ENCODE assay signal across 18 cellular contexts in genomic region chrX:46863072-46863471, GRCh38. TPM values are rescaled to one million over a fixed set of nuclear protein-coding genes. Genes with fewer than 3 reads are reported as not detected.
DNase-seq lines count a peak whose midpoint lies in the region; ATAC-seq and TF ChIP-seq lines count a peak whose summit lies in the region.
"Had no signal": no experiment of that assay in that cellular context is flagged by ENCODE, and none has a peak within 500 bp of the region (broad histone marks: within the 10 kb centered on the region; RNA-seq: fewer than 3 reads in every experiment).

No MANE protein-coding gene starts in this region.

- no peak overlapping the region for H3K4me3 ChIP-seq in GM23338
- H3K4me3 ChIP-seq: BLaER1, SJCRH30 had no signal

- intact Hi-C loops in activated B cell treated with CpG ODN at 0.5 μM for 24 hours (cut with micrococcal nuclease) = no loop called here

- peak; percentile 11 for DNase-seq in NCI-H510A treated with DMSO at 0.1 percent for 48 hours (lab: John Stamatoyannopoulos, UW)
- DNase-seq in NCI-H510A (lab: John Stamatoyannopoulos, UW) = no peak
- no peak for DNase-seq in GM23338 (ENCODE audit: low spot score)
- DNase-seq in activated B cell treated with CpG ODN at 0.5 μM for 24 hours = no peak
- no peak for DNase-seq in chondrocyte (ENCODE audit: low spot score)
- DNase-seq in GM19240 (ENCODE audit: insufficient read length, low spot score) = no peak
- no peak for DNase-seq in stimulated activated CD4-positive, alpha-beta T cell treated with anti-CD3 and anti-CD28 coated beads, Interleukin-2, amount 100 ng/mL, for 48 hours
- DNase-seq: 8988T; CD4-positive, CD25-positive, alpha-beta regulatory T cell; MM.1S; NCI-H2029 treated with DMSO at 0.1 percent for 48 hours; NCI-H446 treated with DMSO at 0.1 percent for 48 hours; NCI-H69; SJCRH30 had no signal

- no peaks in the 10 kb centered on the region for H4K20me1 ChIP-seq in GM23338 (replicated peaks; ENCODE audit: insufficient read depth)

- H3K36me3 Mint-ChIP-seq in GM23338 (ENCODE audit: low read depth) (peaks cover 8% of the 10 kb centered on the region; the same call in 2 of the 3 replicates), activated B cell treated with CpG ODN at 0.5 μM for 24 hours (ENCODE audit: low read depth) (peaks cover 46% of the 10 kb centered on the region), chondrocyte (ENCODE audit: low read depth) (peaks cover 6% of the 10 kb centered on the region)

- H3K4me3 Mint-ChIP-seq in GM23338 = no peak overlapping the region
- H3K4me3 Mint-ChIP-seq in activated B cell treated with CpG ODN at 0.5 μM for 24 hours = no peak overlapping the region
- no peak overlapping the region for H3K4me3 Mint-ChIP-seq in chondrocyte (ENCODE audit: unreplicated experiment)
- H3K4me3 Mint-ChIP-seq: CD4-positive, CD25-positive, alpha-beta regulatory T cell had no signal

- no peak for ATAC-seq in GM23338
- ATAC-seq in activated B cell treated with CpG ODN at 0.5 μM for 24 hours (ENCODE audit: low read depth) = no peak
- no peak for ATAC-seq in HG03460 (IDR thresholded peaks at IDR 0.05; ENCODE audit: unreplicated experiment)
- ATAC-seq: HCT116 had no signal

- H3K4me1 ChIP-seq in GM23338 (ENCODE audit: insufficient read depth) = no peaks in the 10 kb centered on the region
- H3K4me1 ChIP-seq: BLaER1, SJCRH30 had no signal

- H3F3A ChIP-seq in GM23338 (replicated peaks; ENCODE audit: low read depth) = no peaks in the 10 kb centered on the region

- H3K79me2 ChIP-seq in GM23338 (replicated peaks; ENCODE audit: insufficient read depth) = no peaks in the 10 kb centered on the region

- no peak for TF ChIP-seq CTCF in GM23338 (conservative IDR thresholded peaks at IDR 0.05; ENCODE audit: low read depth in 2 of 2)
- TF ChIP-seq CTCF in activated B cell treated with CpG ODN at 0.5 μM for 24 hours (IDR thresholded peaks at IDR 0.05) = no peak
- TF ChIP-seq CTCF in chondrocyte (IDR thresholded peaks at IDR 0.05) = no peak

- H3K27ac ChIP-seq in GM23338 (ENCODE audit: low read depth) = no peak overlapping the region
- H3K27ac ChIP-seq: BLaER1, KMS-11, SJCRH30 had no signal

- H3K27me3 Mint-ChIP-seq in GM23338 (ENCODE audit: insufficient read depth, low read depth, poor library complexity) = peaks cover 3% of the 10 kb centered on the region
- H3K27me3 Mint-ChIP-seq in activated B cell treated with CpG ODN at 0.5 μM for 24 hours = no peaks in the 10 kb centered on the region
- no peaks in the 10 kb centered on the region for H3K27me3 Mint-ChIP-seq in chondrocyte (ENCODE audit: low read depth)
- H3K27me3 Mint-ChIP-seq: CD4-positive, CD25-positive, alpha-beta regulatory T cell had no signal

- no peaks in the 10 kb centered on the region for H3K9me3 Mint-ChIP-seq in GM23338
- H3K9me3 Mint-ChIP-seq in activated B cell treated with CpG ODN at 0.5 μM for 24 hours = no peaks in the 10 kb centered on the region
- H3K9me3 Mint-ChIP-seq in chondrocyte (ENCODE audit: low read depth) = peaks cover 11% of the 10 kb centered on the region
- H3K9me3 Mint-ChIP-seq: CD4-positive, CD25-positive, alpha-beta regulatory T cell had no signal

- H3K27ac Mint-ChIP-seq in GM23338 (peak overlapping the region; percentile 15; the same call in 1 of the 2 replicates), activated B cell treated with CpG ODN at 0.5 μM for 24 hours (peak overlapping the region; percentile 20), chondrocyte (ENCODE audit: unreplicated experiment) (peak overlapping the region; percentile 18)
- H3K27ac Mint-ChIP-seq: CD4-positive, CD25-positive, alpha-beta regulatory T cell had no signal

- H3K36me3 ChIP-seq in GM23338 (ENCODE audit: insufficient read depth) = no peaks in the 10 kb centered on the region
- H3K36me3 ChIP-seq: SJCRH30 had no signal

- H3K27me3 ChIP-seq in GM23338 (ENCODE audit: insufficient read depth) = no peaks in the 10 kb centered on the region
- H3K27me3 ChIP-seq: BLaER1, SJCRH30 had no signal

- POLR2A ChIA-PET in activated B cell treated with CpG ODN at 0.5 μM for 24 hours (lab: Charles Lee) = no interaction called here

- H2AFZ ChIP-seq in GM23338 = no peak overlapping the region

- H3K9me2 ChIP-seq in GM23338 (ENCODE audit: insufficient read depth) = no peaks in the 10 kb centered on the region

- CTCF ChIA-PET in activated B cell treated with CpG ODN at 0.5 μM for 24 hours (lab: Charles Lee) = no interaction called here

- H3K4me2 ChIP-seq in GM23338 = no peak overlapping the region
- H3K4me2 ChIP-seq: BLaER1, KMS-11 had no signal

- H3K4me1 Mint-ChIP-seq in GM23338 = no peaks in the 10 kb centered on the region
- H3K4me1 Mint-ChIP-seq in activated B cell treated with CpG ODN at 0.5 μM for 24 hours = peaks cover 9% of the 10 kb centered on the region
- peaks cover 14% of the 10 kb centered on the region for H3K4me1 Mint-ChIP-seq in chondrocyte (ENCODE audit: low read depth)

TF ChIP-seq in GM23338, 12 proteins besides CTCF, POLR2A, EP300 and RAD21 (continues in another document):
- TF ChIP-seq EZH2phosphoT487 (IDR thresholded peaks at IDR 0.05; ENCODE audit: unreplicated experiment) (no peak), ZNF331 (CRISPR knock-in tag; IDR thresholded peaks at IDR 0.05; ENCODE audit: low read depth) (no peak), NANOG (IDR thresholded peaks at IDR 0.05; ENCODE audit: borderline replicate concordance) (no peak), ZNF462 (CRISPR knock-in tag; IDR thresholded peaks at IDR 0.05) (no peak), STAT1 (IDR thresholded peaks at IDR 0.05; ENCODE audit: unreplicated experiment) (no peak)

RNA-seq across cellular contexts. Expression of gene RP2, which starts 26.2 kb away (rescaled TPM):
- total RNA-seq in GM23338 (2014; rRNA removed; shearing (Covaris generic)) = 11.0 and 12.1 TPM in 2 replicates
- 4.5 TPM in 2 replicates for polyA plus RNA-seq in GM23338 (2016; fragmentation: Nextera tagmentation; extraction: Ambion mirVana)
- total RNA-seq in activated B cell treated with CpG ODN at 0.5 μM for 24 hours (11.3 TPM in 2 replicates), chondrocyte (18.4 to 18.8 TPM (median 18.6 TPM) in 3 replicates)

RNA-seq across cellular contexts. Expression of gene JADE3, which starts 49.1 kb away (rescaled TPM):
- 14.1 and 15.3 TPM in 2 replicates for total RNA-seq in GM23338 (2014; rRNA removed; shearing (Covaris generic))
- polyA plus RNA-seq in GM23338 (2016; fragmentation: Nextera tagmentation; extraction: Ambion mirVana) = 3.9 and 4.5 TPM in 2 replicates
- total RNA-seq in activated B cell treated with CpG ODN at 0.5 μM for 24 hours (45.3 and 48.4 TPM in 2 replicates), chondrocyte (8.2 to 11.7 TPM (median 10.6 TPM) in 3 replicates)
- polyA plus RNA-seq: CD4-positive, CD25-positive, alpha-beta regulatory T cell had no signal
